Comparison of ENCODE assay signal across 8 cellular contexts in genomic region chr11:61332266-61332822, GRCh38. TPM values are rescaled to one million over a fixed set of nuclear protein-coding genes. Genes with fewer than 3 reads are reported as not detected.
A peak's percentile ranks its signal among the peaks of the same experiment; 100 is the strongest.
DNase-seq lines count a peak whose midpoint lies in the region; ATAC-seq and TF ChIP-seq lines count a peak whose summit lies in the region.

No MANE protein-coding gene starts in this region.

- in situ Hi-C loops in T47D (cut with HindIII; ENCODE audit: low pct_unique_long_range_greater_than_20kb, low sequenced_read_pairs): no loop called here

- peaks cover 20% of the 10 kb centered on the region; the same call in 1 of the 2 replicates for H3K36me3 ChIP-seq in Loucy (ENCODE audit: insufficient read depth, low read length)
- H3K36me3 ChIP-seq in testis (ENCODE audit: low read depth, missing control alignments): no peaks in the 10 kb centered on the region

- no peaks in the 10 kb centered on the region for H3K9me3 Mint-ChIP-seq in T-helper 1 cell treated with Interleukin-12 subunit alpha and Interleukin-12 subunit beta and Interleukin-4 antibody, amounts not matched to agents 30 μg/mL and 1 μg/mL, for 36 hours

- H3K27me3 ChIP-seq in Loucy (ENCODE audit: insufficient read depth, low read length, poor library complexity, severe bottlenecking): peaks cover 5% of the 10 kb centered on the region
- H3K27me3 ChIP-seq in testis: no peaks in the 10 kb centered on the region

- peaks cover 32% of the 10 kb centered on the region for H3K36me3 Mint-ChIP-seq in T-helper 1 cell treated with Interleukin-12 subunit alpha and Interleukin-12 subunit beta and Interleukin-4 antibody, amounts not matched to agents 30 μg/mL and 1 μg/mL, for 36 hours (ENCODE audit: low read depth)

- no peak for DNase-seq in T-helper 1 cell
- peak; percentile 44 to 60 for DNase-seq in T47D (ENCODE audit: low read depth in 1 of 2, low spot score in 1 of 2)
- DNase-seq in left kidney (ENCODE audit: low read depth, low spot score): peak; percentile 38
- DNase-seq in testis: peak; percentile 29
- DNase-seq in NCI-H1436 (lab: John Stamatoyannopoulos, UW): no peak

- peaks cover 53% of the 10 kb centered on the region for H4K20me1 ChIP-seq in Loucy (ENCODE audit: insufficient read depth, low read length, poor library complexity, severe bottlenecking)

- H3K27ac ChIP-seq in testis: peak overlapping the region; percentile 82 to 95

- no peak for TF ChIP-seq POLR2A in testis (IDR thresholded peaks at IDR 0.05)

- H3K9me2 ChIP-seq in Loucy (replicated peaks; ENCODE audit: low read depth, low read length): no peaks in the 10 kb centered on the region

- H3K27ac Mint-ChIP-seq in T-helper 1 cell treated with Interleukin-12 subunit alpha and Interleukin-12 subunit beta and Interleukin-4 antibody, amounts not matched to agents 30 μg/mL and 1 μg/mL, for 36 hours: peak overlapping the region; percentile 86

- H3K9me3 ChIP-seq in Loucy (ENCODE audit: insufficient read depth, low read depth, low read length) (no peaks in the 10 kb centered on the region), testis (no peaks in the 10 kb centered on the region)

- peak overlapping the region; percentile 76 for H2AFZ ChIP-seq in Loucy (ENCODE audit: low read length)

- H3K4me1 ChIP-seq in Loucy (ENCODE audit: insufficient read depth, low read length, poor library complexity, severe bottlenecking) (peaks cover 70% of the 10 kb centered on the region), testis (peaks cover 56% of the 10 kb centered on the region)

- H3K27me3 Mint-ChIP-seq in T-helper 1 cell treated with Interleukin-12 subunit alpha and Interleukin-12 subunit beta and Interleukin-4 antibody, amounts not matched to agents 30 μg/mL and 1 μg/mL, for 36 hours (ENCODE audit: low read depth): no peaks in the 10 kb centered on the region

- peak overlapping the region; percentile 97 for H3K9ac ChIP-seq in Loucy (ENCODE audit: low read depth, low read length, poor library complexity, severe bottlenecking)

- WGBS in testis, 2 donors: 0 to 1% methylated on average over 20 to 27 of the region's 27 CpGs

- H3K4me1 Mint-ChIP-seq in T-helper 1 cell treated with Interleukin-12 subunit alpha and Interleukin-12 subunit beta and Interleukin-4 antibody, amounts not matched to agents 30 μg/mL and 1 μg/mL, for 36 hours (ENCODE audit: low read depth): peaks cover 49% of the 10 kb centered on the region

- intact Hi-C loops in testis (cut with DNase I; ENCODE audit: low total_unique reads): loop anchor here (10.0 kb wide), 1 partner anchor 102 kb away; the partner anchor contains the start of gene SDHAF2

- peaks cover 79% of the 10 kb centered on the region for H3K79me2 ChIP-seq in Loucy (ENCODE audit: insufficient read depth, low read length)

- no peaks in the 10 kb centered on the region for H3F3A ChIP-seq in Loucy (ENCODE audit: low read depth)

- TF ChIP-seq CTCF in Loucy (conservative IDR thresholded peaks at IDR 0.05; ENCODE audit: low read length) (no peak), testis (IDR thresholded peaks at IDR 0.05) (no peak)

- H3K4me3 ChIP-seq in Loucy (ENCODE audit: low read length, poor library complexity, severe bottlenecking) (peak overlapping the region; percentile 90), testis (peak overlapping the region; percentile 85 to 91)

- peak overlapping the region; percentile 96 for H3K4me3 Mint-ChIP-seq in T-helper 1 cell treated with Interleukin-12 subunit alpha and Interleukin-12 subunit beta and Interleukin-4 antibody, amounts not matched to agents 30 μg/mL and 1 μg/mL, for 36 hours

- H3K4me2 ChIP-seq in Loucy (ENCODE audit: low read depth, low read length, poor library complexity, severe bottlenecking): peak overlapping the region; percentile 97

- ATAC-seq in HG03025 (IDR thresholded peaks at IDR 0.05; ENCODE audit: low FRiP score, unreplicated experiment): no peak

RNA-seq across cellular contexts. Expression of gene DDB1, which starts 0.6 kb away (rescaled TPM):
- 100 to 1,000 TPM; 266 to 333 TPM for total RNA-seq in testis
- 257 TPM for polyA plus RNA-seq in testis (ENCODE audit: insufficient read depth, low read depth, low replicate concordance)

RNA-seq across cellular contexts. Expression of gene TKFC, which starts 0.7 kb away (rescaled TPM):
- 100 to 1,000 TPM in 1 of 2 donors, 10 to 100 TPM in 1; 90.1 to 121 TPM for total RNA-seq in testis
- polyA plus RNA-seq in testis (ENCODE audit: insufficient read depth, low read depth, low replicate concordance): 159 TPM

RNA-seq across cellular contexts. Expression of gene CYB561A3, which starts 29.3 kb away (rescaled TPM):
- total RNA-seq in testis: 10 to 100 TPM; 41.7 to 55.8 TPM
- 39.8 TPM for polyA plus RNA-seq in testis (ENCODE audit: insufficient read depth, low read depth, low replicate concordance)

RNA-seq across cellular contexts. Expression of gene TMEM138, which starts 29.8 kb away (rescaled TPM):
- total RNA-seq in testis: 10 to 100 TPM; 41.8 to 42.1 TPM
- polyA plus RNA-seq in testis (ENCODE audit: insufficient read depth, low read depth, low replicate concordance): 61.8 TPM

RNA-seq across cellular contexts. Expression of gene VWCE, which starts 37.2 kb away (rescaled TPM):
- total RNA-seq in testis: 10 to 100 TPM; 11.1 TPM
- 6.6 TPM for polyA plus RNA-seq in testis (ENCODE audit: insufficient read depth, low read depth, low replicate concordance)

Comparison
In these comparisons a context has a peak if more than half of its experiments do, and no peak if none do; other contexts are left out.
1. DNase-seq: peak in T47D (2 of 2), left kidney (single experiment) and testis (single experiment); none in T-helper 1 cell (0 of 5) and NCI-H1436 (single experiment).